ENCODE assay signal across 22 cellular contexts in the genomic region with DNA sequence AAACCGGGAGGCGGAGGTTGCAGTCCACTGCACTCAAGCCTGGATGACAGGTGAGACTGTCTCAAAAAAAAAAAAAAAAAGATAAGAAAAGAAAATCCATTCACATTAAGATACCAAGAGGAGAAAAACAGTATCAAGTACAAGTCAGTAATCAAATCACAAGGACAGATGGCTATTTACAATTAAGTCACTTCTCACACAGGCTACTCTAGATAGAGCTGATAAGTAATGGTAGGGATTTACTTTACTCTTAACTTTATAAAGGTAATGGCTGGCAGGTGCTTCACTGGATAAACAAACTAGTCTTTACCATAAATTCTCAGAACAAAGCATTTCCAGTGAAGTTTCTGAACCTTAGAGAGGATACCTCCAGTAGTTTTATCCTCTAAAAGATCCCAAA.
"Had no signal": no experiment of that assay in that cellular context is flagged by ENCODE, and none has a peak within 500 bp of the region (broad histone marks: within the 10 kb centered on the region; RNA-seq: fewer than 3 reads in every experiment).

No MANE protein-coding gene starts in this region.

- H3K9me3 Mint-ChIP-seq: activated CD4-positive, alpha-beta memory T cell treated with anti-CD3 and anti-CD28 coated beads, Interleukin-2, amount 10 ng/mL, durations not matched to agents 7 days and 5 days; activated CD4-positive, alpha-beta T cell treated with anti-CD3 and anti-CD28 coated beads, Interleukin-2, amount 10 ng/mL, durations not matched to agents 24 days and 14 days; activated T-cell treated with anti-CD3 and anti-CD28 coated beads, Interleukin-2, amount 50 U/mL, for 4 hours; nephron; stimulated activated naive CD8-positive, alpha-beta T cell treated with anti-CD3 and anti-CD28 coated beads, Interleukin-15, Interleukin-2, amounts not matched to agents 100 ng/mL and 50 ng/mL, for 24 hours had no signal

- H3K4me3 Mint-ChIP-seq: activated CD4-positive, alpha-beta memory T cell treated with anti-CD3 and anti-CD28 coated beads, Interleukin-2, amount 10 ng/mL, durations not matched to agents 7 days and 5 days; activated CD4-positive, alpha-beta T cell treated with anti-CD3 and anti-CD28 coated beads, Interleukin-2, amount 10 ng/mL, durations not matched to agents 24 days and 14 days; activated T-cell treated with anti-CD3 and anti-CD28 coated beads, Interleukin-2, amount 50 U/mL, for 4 hours; nephron; stimulated activated naive CD8-positive, alpha-beta T cell treated with anti-CD3 and anti-CD28 coated beads, Interleukin-15, Interleukin-2, amounts not matched to agents 100 ng/mL and 50 ng/mL, for 24 hours had no signal

- H3K27me3 Mint-ChIP-seq: activated CD4-positive, alpha-beta memory T cell treated with anti-CD3 and anti-CD28 coated beads, Interleukin-2, amount 10 ng/mL, durations not matched to agents 7 days and 5 days; activated CD4-positive, alpha-beta T cell treated with anti-CD3 and anti-CD28 coated beads, Interleukin-2, amount 10 ng/mL, durations not matched to agents 24 days and 14 days; stimulated activated naive CD8-positive, alpha-beta T cell treated with anti-CD3 and anti-CD28 coated beads, Interleukin-15, Interleukin-2, amounts not matched to agents 100 ng/mL and 50 ng/mL, for 24 hours had no signal

- DNase-seq: activated CD4-positive, alpha-beta memory T cell treated with anti-CD3 and anti-CD28 coated beads, Interleukin-2, amount 10 ng/mL, durations not matched to agents 7 days and 5 days; activated CD4-positive, alpha-beta T cell treated with anti-CD3 and anti-CD28 coated beads, Interleukin-2, amount 10 ng/mL, durations not matched to agents 24 days and 14 days; activated effector memory CD4-positive, alpha-beta T cell treated with anti-CD3 and anti-CD28 coated beads, Interleukin-2, amount 50 U/mL, for 16 hours; activated naive CD4-positive, alpha-beta T cell treated with anti-CD3 and anti-CD28 coated beads, Interleukin-2, amount 50 U/mL, for 16 hours; activated T-cell treated with anti-CD3 and anti-CD28 coated beads, Interleukin-2, amount 50 U/mL, for 4 hours; aorta; caudate nucleus; effector memory CD4-positive, alpha-beta T cell; foreskin melanocyte; kidney glomerular epithelial cell; left lung; midbrain; pancreas; right cardiac atrium; stimulated activated CD4-positive, alpha-beta T cell treated with anti-CD3 and anti-CD28 coated beads, Interleukin-12 subunit alpha, Interleukin-12 subunit beta, amount 100 ng/mL, for 4 hours; stimulated activated CD4-positive, alpha-beta T cell treated with anti-CD3 and anti-CD28 coated beads, Interleukin-4, amount 100 ng/mL, for 4 hours; substantia nigra; thyroid gland had no signal

- H3K27ac Mint-ChIP-seq: activated CD4-positive, alpha-beta memory T cell treated with anti-CD3 and anti-CD28 coated beads, Interleukin-2, amount 10 ng/mL, durations not matched to agents 7 days and 5 days; nephron; stimulated activated naive CD8-positive, alpha-beta T cell treated with anti-CD3 and anti-CD28 coated beads, Interleukin-15, Interleukin-2, amounts not matched to agents 100 ng/mL and 50 ng/mL, for 24 hours had no signal

- ATAC-seq: activated CD4-positive, CD25-positive, alpha-beta regulatory T cell treated with anti-CD3 and anti-CD28 coated beads, Interleukin-2, amount 50 U/mL, for 24 hours; activated T-cell treated with anti-CD3 and anti-CD28 coated beads, Interleukin-2, amount 50 U/mL, for 4 hours; esophagus mucosa; left lung; right cardiac atrium had no signal
